8 cellular contexts compared by ENCODE assay signal in the genomic region with DNA sequence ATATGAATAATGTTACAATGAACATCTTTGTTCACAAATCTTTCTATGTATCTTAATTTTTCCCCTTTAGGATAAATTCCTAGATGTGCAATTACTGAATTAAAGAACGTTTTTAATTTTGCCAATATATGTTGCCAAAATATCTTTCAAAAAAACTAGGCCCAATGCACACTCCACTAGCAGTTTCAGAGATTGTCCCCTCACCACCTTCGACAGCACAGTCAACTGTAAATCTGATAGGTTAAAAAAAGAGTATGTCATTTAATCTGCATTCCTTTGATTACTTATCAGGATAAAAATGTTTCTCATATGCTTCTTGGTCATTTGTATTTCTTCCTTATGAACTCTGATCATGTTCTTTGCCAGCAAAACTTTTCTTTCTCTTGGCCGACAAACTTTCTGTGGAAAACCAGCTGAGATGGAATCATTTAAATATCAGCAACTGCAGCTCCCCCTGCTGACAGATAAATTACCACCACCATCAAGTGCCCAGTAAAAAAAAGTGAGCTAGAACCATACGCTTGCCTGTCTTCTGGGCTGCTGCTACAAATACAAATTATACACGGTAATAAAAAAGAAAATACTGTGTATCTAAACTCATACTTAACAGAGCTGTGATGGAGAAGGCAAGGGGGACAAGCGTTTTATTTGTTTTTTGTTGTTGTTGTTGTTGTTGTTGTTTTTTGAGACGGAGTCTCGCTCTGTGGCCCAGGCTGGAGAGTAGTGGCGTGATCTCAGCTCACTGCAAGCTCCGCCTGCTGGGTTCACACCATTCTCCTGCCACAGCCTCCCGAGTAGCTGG. TPM values are rescaled to one million over a fixed set of nuclear protein-coding genes. Genes with fewer than 3 reads are reported as not detected.
DNase-seq lines count a peak whose midpoint lies in the region; ATAC-seq lines count a peak whose summit lies in the region.

No MANE protein-coding gene starts in this region.

- DNase-seq in EL (peak; percentile 85), MG63 (peak; percentile 31), SJSA1 (ENCODE audit: low read depth in 1 of 2, low spot score in 2 of 2) (peak; percentile 62 to 64), amygdala (lab: John Stamatoyannopoulos, UW) (peak in 36 of 56 donors; percentile 2 to 92 (median 24)), left ventricle myocardium superior (no peak), sciatic nerve (ENCODE audit: low spot score) (peak; percentile 74)

- H3K4me3 ChIP-seq in MG63 (no peak overlapping the region), SJSA1 (no peak overlapping the region)

- H3K27ac ChIP-seq in SJSA1, result no peak overlapping the region

- ATAC-seq in left ventricle myocardium superior (peak; percentile 81), sciatic nerve (peak; percentile 90), HG02759 (IDR thresholded peaks at IDR 0.05; ENCODE audit: unreplicated experiment) (no peak), GM21737 (IDR thresholded peaks at IDR 0.05; ENCODE audit: unreplicated experiment) (no peak)

- H3K9me3 ChIP-seq in MG63 (no peaks in the 10 kb centered on the region), SJSA1 (replicated peaks) (no peaks in the 10 kb centered on the region)

- H3K4me1 ChIP-seq in SJSA1 (replicated peaks), result no peaks in the 10 kb centered on the region

- H3K27me3 ChIP-seq in MG63, result no peaks in the 10 kb centered on the region
- no peaks in the 10 kb centered on the region for H3K27me3 ChIP-seq in SJSA1 (replicated peaks)

- H3K36me3 ChIP-seq in MG63 (peaks cover 23% of the 10 kb centered on the region), SJSA1 (peaks cover 28% of the 10 kb centered on the region)

- intact Hi-C loops in left ventricle myocardium superior (cut with micrococcal nuclease), result loop anchor here (10.0 kb wide), 1 partner anchor 208 kb away; no protein-coding TSS in a partner anchor
- intact Hi-C loops in sciatic nerve (cut with DNase I), result loop anchor here (10.0 kb wide), 2 partner anchors 178 to 208 kb away; no protein-coding TSS in a partner anchor

RNA-seq across cellular contexts. Expression of a gene that starts 19.6 kb away (rescaled TPM):
- total RNA-seq in MG63 (2014; rRNA removed; shearing (Covaris generic); ENCODE audit: low replicate concordance), result 15.2 and 23.8 TPM in 2 replicates
- 19.7 and 37.9 TPM in 2 replicates for total RNA-seq in SJSA1 (2014; rRNA removed; shearing (Covaris generic))
- total RNA-seq in left ventricle myocardium superior (26.9 TPM), sciatic nerve (108 TPM)

Comparison
In these comparisons a context has a peak if more than half of its experiments do, and no peak if none do; other contexts are left out.
1. ATAC-seq: peak in left ventricle myocardium superior (single experiment) and sciatic nerve (single experiment); none in HG02759 (single experiment) and GM21737 (single experiment).